Comparison of ENCODE assay signal across 19 cellular contexts in the genomic region with DNA sequence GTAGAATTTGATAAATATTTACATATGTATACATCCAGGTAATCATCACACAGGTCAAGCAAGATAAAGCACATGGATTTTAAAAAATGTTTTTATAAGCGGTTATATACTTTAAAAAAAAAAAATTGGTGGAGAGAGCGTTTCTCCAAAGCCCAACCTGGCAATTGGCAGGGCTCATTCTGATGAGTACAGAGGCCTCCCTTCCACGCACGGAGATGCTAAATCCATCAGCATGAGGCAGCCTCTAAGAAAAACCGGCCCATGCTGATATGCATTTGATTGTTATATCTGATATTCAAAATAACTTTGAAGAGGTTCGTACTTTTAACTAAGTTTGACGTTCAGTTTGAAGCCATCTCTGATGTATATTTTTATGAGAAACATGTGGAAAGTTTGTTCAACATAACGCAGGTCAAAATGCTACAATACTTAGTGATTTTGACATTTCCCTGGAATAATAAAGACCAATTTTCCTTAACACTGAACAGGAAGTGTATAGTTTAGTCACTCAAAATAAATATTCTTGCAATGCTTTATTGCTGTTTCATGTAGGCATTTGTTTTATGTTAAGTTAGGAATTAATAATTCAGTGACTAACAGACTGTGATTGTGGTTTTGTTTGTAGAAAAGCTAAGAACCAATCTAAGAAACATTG.
DNase-seq lines count a peak whose midpoint lies in the region; ATAC-seq and TF ChIP-seq lines count a peak whose summit lies in the region.
"Had no signal": no experiment of that assay in that cellular context is flagged by ENCODE, and none has a peak within 500 bp of the region (broad histone marks: within the 10 kb centered on the region; RNA-seq: fewer than 3 reads in every experiment).

No MANE protein-coding gene starts in this region.

- no peak for TF ChIP-seq POLR2A in vagina (IDR thresholded peaks at IDR 0.05)

- H4K8ac ChIP-seq in mesenchymal stem cell (ENCODE audit: low read length), result no peak overlapping the region

- no peak overlapping the region for H2AFZ ChIP-seq in mesenchymal stem cell (ENCODE audit: low read depth, low read length)

- H3K9me3 ChIP-seq in RWPE2 (ENCODE audit: severe bottlenecking) (no peaks in the 10 kb centered on the region), mesenchymal stem cell (ENCODE audit: control insufficient read depth, low read length) (no peaks in the 10 kb centered on the region), vagina (no peaks in the 10 kb centered on the region), left lung (no peaks in the 10 kb centered on the region)
- H3K9me3 ChIP-seq: BLaER1, neutrophil, suprapubic skin had no signal

- 89% methylated on average over 7 of the region's 8 CpGs for WGBS in mesenchymal stem cell

- H3K9ac ChIP-seq in mesenchymal stem cell (ENCODE audit: low read length), result peak overlapping the region; percentile 18
- H3K9ac ChIP-seq: BLaER1 had no signal

- no peak overlapping the region for H2AK5ac ChIP-seq in mesenchymal stem cell (ENCODE audit: low read length, severe bottlenecking)

- CTCF ChIA-PET in BJ (lab: Yijun Ruan, JAX), result no interaction called here

- H2BK120ac ChIP-seq in mesenchymal stem cell (ENCODE audit: low read depth, low read length), result no peak overlapping the region

- TF ChIP-seq CTCF in BJ (IDR thresholded peaks at IDR 0.05; ENCODE audit: insufficient read depth, low read depth, low read length) (no peak), RWPE2 (IDR thresholded peaks at IDR 0.05; ENCODE audit: poor library complexity, severe bottlenecking) (no peak), vagina (IDR thresholded peaks at IDR 0.05) (no peak), left lung (IDR thresholded peaks at IDR 0.05) (no peak)

- H2BK15ac ChIP-seq in mesenchymal stem cell (ENCODE audit: low read depth, poor library complexity, severe bottlenecking), result peak overlapping the region; percentile 37

- H3K4me2 ChIP-seq in mesenchymal stem cell (ENCODE audit: low read length, poor library complexity, severe bottlenecking), result no peak overlapping the region
- H3K4me2 ChIP-seq: BLaER1 had no signal

- H3K18ac ChIP-seq in mesenchymal stem cell (ENCODE audit: low read depth in 1 of 2, low read length in 2 of 2), result no peak overlapping the region

- H3K27me3 ChIP-seq in BJ (ENCODE audit: control insufficient read depth, insufficient read depth, low read length) (no peaks in the 10 kb centered on the region), RWPE2 (ENCODE audit: insufficient read depth, poor library complexity, severe bottlenecking) (no peaks in the 10 kb centered on the region), mesenchymal stem cell (ENCODE audit: control insufficient read depth in 1 of 2, insufficient read depth in 1 of 2, low read length in 2 of 2) (no peaks in the 10 kb centered on the region), vagina (no peaks in the 10 kb centered on the region), left lung (no peaks in the 10 kb centered on the region)
- H3K27me3 ChIP-seq: BLaER1, neutrophil, suprapubic skin had no signal

- H3K79me1 ChIP-seq in mesenchymal stem cell (replicated peaks; ENCODE audit: low read length, poor library complexity, severe bottlenecking), result no peaks in the 10 kb centered on the region

- intact Hi-C loops in vagina (cut with DNase I) (no loop called here), left lung (cut with DNase I) (no loop called here)

- ATAC-seq in RWPE2 (ENCODE audit: low read depth), result peak; percentile 37; the same call in 2 of the 3 replicates
- no peak for ATAC-seq in GM21423 (IDR thresholded peaks at IDR 0.05; ENCODE audit: unreplicated experiment)
- ATAC-seq in left lung, result no peak

- H3K23ac ChIP-seq in mesenchymal stem cell (ENCODE audit: low read length in 2 of 2), result no peak overlapping the region

- H3K27ac ChIP-seq in RWPE2 (ENCODE audit: poor library complexity, severe bottlenecking), result peak overlapping the region; percentile 70
- H3K27ac ChIP-seq in mesenchymal stem cell (ENCODE audit: low read length, poor library complexity, severe bottlenecking), result no peak overlapping the region
- H3K27ac ChIP-seq in vagina, result no peak overlapping the region
- H3K27ac ChIP-seq in left lung, result no peak overlapping the region
- H3K27ac ChIP-seq: BLaER1, neutrophil, suprapubic skin had no signal

- H3K4me1 ChIP-seq in RWPE2 (ENCODE audit: insufficient read depth, poor library complexity, severe bottlenecking) (peaks cover 50% of the 10 kb centered on the region), mesenchymal stem cell (ENCODE audit: control insufficient read depth, insufficient read depth, low read depth, low read length) (peaks cover 4% of the 10 kb centered on the region), vagina (no peaks in the 10 kb centered on the region), left lung (peaks cover 0 to 11% of the 10 kb centered on the region in 2 donors)
- H3K4me1 ChIP-seq: suprapubic skin had no signal

- POLR2A ChIA-PET in BJ (lab: Charles Lee), result interaction anchor here (0.6 kb wide), 1 partner anchor 1326 kb away, joined by 3 read pairs; no protein-coding TSS in a partner anchor

- H4K91ac ChIP-seq in mesenchymal stem cell (ENCODE audit: low read length), result no peak overlapping the region

- no peak overlapping the region for H3K4ac ChIP-seq in mesenchymal stem cell (ENCODE audit: low read depth in 1 of 2, low read length in 2 of 2)

- peak; percentile 46 for DNase-seq in BJ (ENCODE audit: low read depth)
- no peak for DNase-seq in RWPE2 (ENCODE audit: low spot score)
- DNase-seq in dermis microvascular lymphatic vessel endothelial cell (ENCODE audit: low read depth in 2 of 2), result peak; percentile 27 to 66
- DNase-seq in mesenchymal stem cell, result peak; percentile 15
- DNase-seq in vagina (ENCODE audit: extremely low spot score in 2 of 2), result no peak
- no peak for DNase-seq in SW480 (ENCODE audit: low spot score)
- DNase-seq in left lung, result no peak
- DNase-seq: activated CD4-positive, alpha-beta T cell treated with anti-CD3 and anti-CD28 coated beads, Interleukin-2, amount 50 U/mL, for 1 hour; activated naive CD8-positive, alpha-beta T cell treated with anti-CD3 and anti-CD28 coated beads, Interleukin-2, amount 10 ng/mL, durations not matched to agents 7 days and 5 days; activated T-cell treated with anti-CD3 and anti-CD28 coated beads, Interleukin-2, amount 50 U/mL, for 24 hours; cerebellar nuclear complex; midbrain; NCI-H2029; NCI-H524; stimulated activated CD4-positive, alpha-beta T cell treated with anti-CD3 and anti-CD28 coated beads, Interleukin-4, amount 100 ng/mL, for 1 hour had no signal

- no peak overlapping the region for H2BK12ac ChIP-seq in mesenchymal stem cell (ENCODE audit: low read length in 2 of 2)

- H3K4me3 ChIP-seq in BJ (ENCODE audit: low read depth, low read length) (no peak overlapping the region), RWPE2 (ENCODE audit: severe bottlenecking) (no peak overlapping the region), mesenchymal stem cell (ENCODE audit: insufficient read depth in 1 of 2, low read depth in 1 of 2, low read length in 2 of 2) (no peak overlapping the region), vagina (no peak overlapping the region), left lung (no peak overlapping the region)
- H3K4me3 ChIP-seq: BLaER1, suprapubic skin had no signal

- H2BK5ac ChIP-seq in mesenchymal stem cell (ENCODE audit: low read depth, low read length, poor library complexity, severe bottlenecking), result no peak overlapping the region

- no peaks in the 10 kb centered on the region for H3K36me3 ChIP-seq in BJ (ENCODE audit: control insufficient read depth, insufficient read depth, low read length)
- H3K36me3 ChIP-seq in RWPE2 (ENCODE audit: low read depth), result no peaks in the 10 kb centered on the region
- no peaks in the 10 kb centered on the region for H3K36me3 ChIP-seq in mesenchymal stem cell (ENCODE audit: control insufficient read depth in 1 of 2, insufficient read depth in 2 of 2, low read depth in 1 of 2, low read length in 2 of 2)
- no peaks in the 10 kb centered on the region for H3K36me3 ChIP-seq in vagina
- no peaks in the 10 kb centered on the region for H3K36me3 ChIP-seq in left lung
- H3K36me3 ChIP-seq: BLaER1, neutrophil, suprapubic skin had no signal

- H3K14ac ChIP-seq in mesenchymal stem cell (ENCODE audit: low read length in 2 of 2), result no peak overlapping the region

Comparison
In these comparisons a context has a peak if more than half of its experiments do, and no peak if none do; other contexts are left out.
1. DNase-seq: peak in BJ (single experiment), dermis microvascular lymphatic vessel endothelial cell (2 of 2) and mesenchymal stem cell (single experiment); none in RWPE2 (single experiment), vagina (0 of 2), SW480 (single experiment) and left lung (0 of 2).